ENCODE assay signal across 1 cellular context in the genomic region with DNA sequence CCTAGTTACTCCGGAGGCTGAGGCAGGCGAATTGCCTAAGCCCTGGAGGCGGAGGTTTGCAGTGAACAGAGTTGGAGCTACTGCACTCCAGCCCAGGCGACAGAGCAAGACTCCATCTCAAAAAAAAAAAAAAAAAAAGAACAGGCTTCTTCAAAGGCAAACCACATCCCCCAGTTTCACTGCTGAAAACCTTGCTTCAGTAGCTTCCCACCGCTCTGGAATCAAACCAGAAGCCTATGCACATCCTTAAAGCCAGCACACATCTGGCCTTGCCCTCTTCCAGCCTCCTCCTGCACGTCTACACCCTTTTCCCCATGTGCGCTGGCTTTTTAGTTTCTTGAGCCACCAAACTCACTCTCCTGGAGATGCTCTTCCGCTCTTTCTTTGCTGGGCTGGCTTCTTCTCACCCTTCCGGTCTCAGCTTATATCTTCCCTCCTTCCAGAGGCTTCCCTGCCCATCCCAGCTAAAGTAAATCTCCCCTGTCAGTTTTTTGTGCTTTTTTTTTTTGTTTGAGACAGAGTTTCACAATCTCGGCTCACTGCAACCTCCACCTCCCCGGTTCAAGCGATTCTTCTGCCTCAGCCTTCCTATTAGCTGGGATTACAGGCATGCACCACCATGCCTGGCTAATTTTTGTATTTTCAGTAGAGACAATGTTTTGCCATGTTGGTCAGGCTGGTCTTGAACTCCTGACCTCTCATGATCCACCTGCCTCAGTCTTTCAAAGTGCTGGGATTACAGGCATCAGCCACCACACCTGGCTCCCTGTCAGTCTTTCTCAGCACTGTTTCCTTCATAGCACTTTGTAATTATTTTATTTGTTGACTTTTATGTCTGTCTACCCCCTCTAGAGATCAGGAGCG.
TF ChIP-seq lines count a peak whose summit lies in the region.

No MANE protein-coding gene starts in this region.

TF ChIP-seq in GM23338, 12 proteins besides CTCF, POLR2A, EP300 and RAD21 (continued from another document):
- TF ChIP-seq, protein P1, sequence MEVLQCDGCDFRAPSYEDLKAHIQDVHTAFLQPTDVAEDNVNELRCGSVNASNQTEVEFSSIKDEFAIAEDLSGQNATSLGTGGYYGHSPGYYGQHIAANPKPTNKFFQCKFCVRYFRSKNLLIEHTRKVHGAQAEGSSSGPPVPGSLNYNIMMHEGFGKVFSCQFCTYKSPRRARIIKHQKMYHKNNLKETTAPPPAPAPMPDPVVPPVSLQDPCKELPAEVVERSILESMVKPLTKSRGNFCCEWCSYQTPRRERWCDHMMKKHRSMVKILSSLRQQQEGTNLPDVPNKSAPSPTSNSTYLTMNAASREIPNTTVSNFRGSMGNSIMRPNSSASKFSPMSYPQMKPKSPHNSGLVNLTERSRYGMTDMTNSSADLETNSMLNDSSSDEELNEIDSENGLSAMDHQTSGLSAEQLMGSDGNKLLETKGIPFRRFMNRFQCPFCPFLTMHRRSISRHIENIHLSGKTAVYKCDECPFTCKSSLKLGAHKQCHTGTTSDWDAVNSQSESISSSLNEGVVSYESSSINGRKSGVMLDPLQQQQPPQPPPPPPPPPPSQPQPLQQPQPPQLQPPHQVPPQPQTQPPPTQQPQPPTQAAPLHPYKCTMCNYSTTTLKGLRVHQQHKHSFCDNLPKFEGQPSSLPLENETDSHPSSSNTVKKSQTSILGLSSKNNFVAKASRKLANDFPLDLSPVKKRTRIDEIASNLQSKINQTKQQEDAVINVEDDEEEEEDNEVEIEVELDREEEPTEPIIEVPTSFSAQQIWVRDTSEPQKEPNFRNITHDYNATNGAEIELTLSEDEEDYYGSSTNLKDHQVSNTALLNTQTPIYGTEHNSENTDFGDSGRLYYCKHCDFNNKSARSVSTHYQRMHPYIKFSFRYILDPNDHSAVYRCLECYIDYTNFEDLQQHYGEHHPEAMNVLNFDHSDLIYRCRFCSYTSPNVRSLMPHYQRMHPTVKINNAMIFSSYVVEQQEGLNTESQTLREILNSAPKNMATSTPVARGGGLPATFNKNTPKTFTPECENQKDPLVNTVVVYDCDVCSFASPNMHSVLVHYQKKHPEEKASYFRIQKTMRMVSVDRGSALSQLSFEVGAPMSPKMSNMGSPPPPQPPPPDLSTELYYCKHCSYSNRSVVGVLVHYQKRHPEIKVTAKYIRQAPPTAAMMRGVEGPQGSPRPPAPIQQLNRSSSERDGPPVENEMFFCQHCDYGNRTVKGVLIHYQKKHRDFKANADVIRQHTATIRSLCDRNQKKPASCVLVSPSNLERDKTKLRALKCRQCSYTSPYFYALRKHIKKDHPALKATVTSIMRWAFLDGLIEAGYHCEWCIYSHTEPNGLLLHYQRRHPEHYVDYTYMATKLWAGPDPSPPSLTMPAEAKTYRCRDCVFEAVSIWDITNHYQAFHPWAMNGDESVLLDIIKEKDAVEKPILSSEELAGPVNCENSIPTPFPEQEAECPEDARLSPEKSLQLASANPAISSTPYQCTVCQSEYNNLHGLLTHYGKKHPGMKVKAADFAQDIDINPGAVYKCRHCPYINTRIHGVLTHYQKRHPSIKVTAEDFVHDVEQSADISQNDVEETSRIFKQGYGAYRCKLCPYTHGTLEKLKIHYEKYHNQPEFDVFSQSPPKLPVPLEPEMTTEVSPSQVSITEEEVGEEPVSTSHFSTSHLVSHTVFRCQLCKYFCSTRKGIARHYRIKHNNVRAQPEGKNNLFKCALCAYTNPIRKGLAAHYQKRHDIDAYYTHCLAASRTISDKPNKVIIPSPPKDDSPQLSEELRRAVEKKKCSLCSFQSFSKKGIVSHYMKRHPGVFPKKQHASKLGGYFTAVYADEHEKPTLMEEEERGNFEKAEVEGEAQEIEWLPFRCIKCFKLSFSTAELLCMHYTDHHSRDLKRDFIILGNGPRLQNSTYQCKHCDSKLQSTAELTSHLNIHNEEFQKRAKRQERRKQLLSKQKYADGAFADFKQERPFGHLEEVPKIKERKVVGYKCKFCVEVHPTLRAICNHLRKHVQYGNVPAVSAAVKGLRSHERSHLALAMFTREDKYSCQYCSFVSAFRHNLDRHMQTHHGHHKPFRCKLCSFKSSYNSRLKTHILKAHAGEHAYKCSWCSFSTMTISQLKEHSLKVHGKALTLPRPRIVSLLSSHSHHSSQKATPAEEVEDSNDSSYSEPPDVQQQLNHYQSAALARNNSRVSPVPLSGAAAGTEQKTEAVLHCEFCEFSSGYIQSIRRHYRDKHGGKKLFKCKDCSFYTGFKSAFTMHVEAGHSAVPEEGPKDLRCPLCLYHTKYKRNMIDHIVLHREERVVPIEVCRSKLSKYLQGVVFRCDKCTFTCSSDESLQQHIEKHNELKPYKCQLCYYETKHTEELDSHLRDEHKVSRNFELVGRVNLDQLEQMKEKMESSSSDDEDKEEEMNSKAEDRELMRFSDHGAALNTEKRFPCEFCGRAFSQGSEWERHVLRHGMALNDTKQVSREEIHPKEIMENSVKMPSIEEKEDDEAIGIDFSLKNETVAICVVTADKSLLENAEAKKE (CRISPR knock-in tag; IDR thresholded peaks at IDR 0.05): no peak
- TF ChIP-seq EZH2 (IDR thresholded peaks at IDR 0.05; ENCODE audit: low read depth, unreplicated experiment): no peak
- no peak for TF ChIP-seq JUNB (IDR thresholded peaks at IDR 0.05; ENCODE audit: unreplicated experiment)
- TF ChIP-seq, protein P2, sequence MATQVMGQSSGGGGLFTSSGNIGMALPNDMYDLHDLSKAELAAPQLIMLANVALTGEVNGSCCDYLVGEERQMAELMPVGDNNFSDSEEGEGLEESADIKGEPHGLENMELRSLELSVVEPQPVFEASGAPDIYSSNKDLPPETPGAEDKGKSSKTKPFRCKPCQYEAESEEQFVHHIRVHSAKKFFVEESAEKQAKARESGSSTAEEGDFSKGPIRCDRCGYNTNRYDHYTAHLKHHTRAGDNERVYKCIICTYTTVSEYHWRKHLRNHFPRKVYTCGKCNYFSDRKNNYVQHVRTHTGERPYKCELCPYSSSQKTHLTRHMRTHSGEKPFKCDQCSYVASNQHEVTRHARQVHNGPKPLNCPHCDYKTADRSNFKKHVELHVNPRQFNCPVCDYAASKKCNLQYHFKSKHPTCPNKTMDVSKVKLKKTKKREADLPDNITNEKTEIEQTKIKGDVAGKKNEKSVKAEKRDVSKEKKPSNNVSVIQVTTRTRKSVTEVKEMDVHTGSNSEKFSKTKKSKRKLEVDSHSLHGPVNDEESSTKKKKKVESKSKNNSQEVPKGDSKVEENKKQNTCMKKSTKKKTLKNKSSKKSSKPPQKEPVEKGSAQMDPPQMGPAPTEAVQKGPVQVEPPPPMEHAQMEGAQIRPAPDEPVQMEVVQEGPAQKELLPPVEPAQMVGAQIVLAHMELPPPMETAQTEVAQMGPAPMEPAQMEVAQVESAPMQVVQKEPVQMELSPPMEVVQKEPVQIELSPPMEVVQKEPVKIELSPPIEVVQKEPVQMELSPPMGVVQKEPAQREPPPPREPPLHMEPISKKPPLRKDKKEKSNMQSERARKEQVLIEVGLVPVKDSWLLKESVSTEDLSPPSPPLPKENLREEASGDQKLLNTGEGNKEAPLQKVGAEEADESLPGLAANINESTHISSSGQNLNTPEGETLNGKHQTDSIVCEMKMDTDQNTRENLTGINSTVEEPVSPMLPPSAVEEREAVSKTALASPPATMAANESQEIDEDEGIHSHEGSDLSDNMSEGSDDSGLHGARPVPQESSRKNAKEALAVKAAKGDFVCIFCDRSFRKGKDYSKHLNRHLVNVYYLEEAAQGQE (IDR thresholded peaks at IDR 0.05; ENCODE audit: unreplicated experiment): no peak
- TF ChIP-seq, protein P3, sequence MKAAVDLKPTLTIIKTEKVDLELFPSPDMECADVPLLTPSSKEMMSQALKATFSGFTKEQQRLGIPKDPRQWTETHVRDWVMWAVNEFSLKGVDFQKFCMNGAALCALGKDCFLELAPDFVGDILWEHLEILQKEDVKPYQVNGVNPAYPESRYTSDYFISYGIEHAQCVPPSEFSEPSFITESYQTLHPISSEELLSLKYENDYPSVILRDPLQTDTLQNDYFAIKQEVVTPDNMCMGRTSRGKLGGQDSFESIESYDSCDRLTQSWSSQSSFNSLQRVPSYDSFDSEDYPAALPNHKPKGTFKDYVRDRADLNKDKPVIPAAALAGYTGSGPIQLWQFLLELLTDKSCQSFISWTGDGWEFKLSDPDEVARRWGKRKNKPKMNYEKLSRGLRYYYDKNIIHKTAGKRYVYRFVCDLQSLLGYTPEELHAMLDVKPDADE (IDR thresholded peaks at IDR 0.05): no peak
- no peak for TF ChIP-seq EZH2phosphoT487 (IDR thresholded peaks at IDR 0.05; ENCODE audit: unreplicated experiment)
- TF ChIP-seq NANOG (IDR thresholded peaks at IDR 0.05; ENCODE audit: borderline replicate concordance): no peak
- TF ChIP-seq ZNF331 (CRISPR knock-in tag; IDR thresholded peaks at IDR 0.05; ENCODE audit: low read depth): no peak
